Comparison of ENCODE assay signal across 2 cellular contexts in the genomic region with DNA sequence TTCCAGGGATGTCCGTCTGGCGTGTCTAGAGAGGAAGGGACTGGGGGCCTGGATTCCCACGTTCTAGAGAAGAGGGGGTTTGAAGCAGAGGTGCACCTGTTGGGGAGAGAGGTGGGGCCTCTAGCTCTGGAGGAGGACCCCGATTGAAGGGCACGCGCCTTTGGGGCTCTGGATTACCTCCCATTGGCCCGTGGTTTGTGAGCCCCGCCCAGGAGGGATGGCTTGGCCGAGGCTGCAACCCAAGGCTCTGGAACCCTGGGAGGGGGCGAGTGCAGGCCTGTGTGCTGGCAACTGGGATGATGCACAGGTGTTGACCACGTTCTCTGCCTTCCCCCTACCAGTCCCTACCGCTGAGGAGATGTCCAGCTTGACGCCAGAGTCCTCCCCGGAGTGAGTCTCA.
TF ChIP-seq lines count a peak whose summit lies in the region.

No MANE protein-coding gene starts in this region.

TF ChIP-seq in HCT116, 20 proteins besides CTCF, POLR2A, EP300 and RAD21:
- TF ChIP-seq EZH2 (IDR thresholded peaks at IDR 0.05) = no peak
- TF ChIP-seq POLR2AphosphoS5 (IDR thresholded peaks at IDR 0.05; ENCODE audit: low read depth, low read length) = no peak
- no peak for TF ChIP-seq EGR1 (IDR thresholded peaks at IDR 0.05; ENCODE audit: low read depth)
- no peak for TF ChIP-seq SRF (IDR thresholded peaks at IDR 0.05; ENCODE audit: low read depth)
- TF ChIP-seq SIN3A (IDR thresholded peaks at IDR 0.05; ENCODE audit: low read depth) = no peak
- TF ChIP-seq YY1 (IDR thresholded peaks at IDR 0.05; ENCODE audit: extremely low read depth, insufficient replicate concordance, low read depth, low read length) = no peak
- no peak for TF ChIP-seq EZH2phosphoT487 (IDR thresholded peaks at IDR 0.05; ENCODE audit: borderline replicate concordance)

TF ChIP-seq in H1, 55 proteins besides CTCF, POLR2A, EP300 and RAD21:
- no peak for TF ChIP-seq HDAC6 (IDR thresholded peaks at IDR 0.05; ENCODE audit: low read depth, low read length)
- TF ChIP-seq SAP30 (IDR thresholded peaks at IDR 0.05; ENCODE audit: insufficient read depth, insufficient replicate concordance, low read length) = no peak
- TF ChIP-seq SIX5 (IDR thresholded peaks at IDR 0.05; ENCODE audit: low read depth, low read length) = no peak
- no peak for TF ChIP-seq BACH1 (IDR thresholded peaks at IDR 0.05; ENCODE audit: low read length)
- no peak for TF ChIP-seq ASH2L (IDR thresholded peaks at IDR 0.05; ENCODE audit: low read length)
- TF ChIP-seq, protein P1, sequence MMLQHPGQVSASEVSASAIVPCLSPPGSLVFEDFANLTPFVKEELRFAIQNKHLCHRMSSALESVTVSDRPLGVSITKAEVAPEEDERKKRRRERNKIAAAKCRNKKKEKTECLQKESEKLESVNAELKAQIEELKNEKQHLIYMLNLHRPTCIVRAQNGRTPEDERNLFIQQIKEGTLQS (IDR thresholded peaks at IDR 0.05; ENCODE audit: insufficient read depth, low read depth, low read length) = no peak
- TF ChIP-seq SP4 (IDR thresholded peaks at IDR 0.05; ENCODE audit: low read length) = no peak
- TF ChIP-seq TEAD4 (IDR thresholded peaks at IDR 0.05; ENCODE audit: low read depth, low read length) = no peak
- no peak for TF ChIP-seq POLR2AphosphoS5 (IDR thresholded peaks at IDR 0.05; ENCODE audit: low read depth, low read length)
- TF ChIP-seq NANOG (IDR thresholded peaks at IDR 0.05; ENCODE audit: insufficient read depth, low read depth, low read length, poor library complexity, severe bottlenecking) = no peak
- no peak for TF ChIP-seq SIRT6 (IDR thresholded peaks at IDR 0.05; ENCODE audit: low read length)
- no peak for TF ChIP-seq CHD1 (IDR thresholded peaks at IDR 0.05; ENCODE audit: low read depth, low read length)
- TF ChIP-seq CHD2 (IDR thresholded peaks at IDR 0.05; ENCODE audit: low read length) = no peak
- no peak for TF ChIP-seq NRF1 (IDR thresholded peaks at IDR 0.05; ENCODE audit: low read depth, low read length)
